ENCODE assay signal across 11 cellular contexts in the genomic region with DNA sequence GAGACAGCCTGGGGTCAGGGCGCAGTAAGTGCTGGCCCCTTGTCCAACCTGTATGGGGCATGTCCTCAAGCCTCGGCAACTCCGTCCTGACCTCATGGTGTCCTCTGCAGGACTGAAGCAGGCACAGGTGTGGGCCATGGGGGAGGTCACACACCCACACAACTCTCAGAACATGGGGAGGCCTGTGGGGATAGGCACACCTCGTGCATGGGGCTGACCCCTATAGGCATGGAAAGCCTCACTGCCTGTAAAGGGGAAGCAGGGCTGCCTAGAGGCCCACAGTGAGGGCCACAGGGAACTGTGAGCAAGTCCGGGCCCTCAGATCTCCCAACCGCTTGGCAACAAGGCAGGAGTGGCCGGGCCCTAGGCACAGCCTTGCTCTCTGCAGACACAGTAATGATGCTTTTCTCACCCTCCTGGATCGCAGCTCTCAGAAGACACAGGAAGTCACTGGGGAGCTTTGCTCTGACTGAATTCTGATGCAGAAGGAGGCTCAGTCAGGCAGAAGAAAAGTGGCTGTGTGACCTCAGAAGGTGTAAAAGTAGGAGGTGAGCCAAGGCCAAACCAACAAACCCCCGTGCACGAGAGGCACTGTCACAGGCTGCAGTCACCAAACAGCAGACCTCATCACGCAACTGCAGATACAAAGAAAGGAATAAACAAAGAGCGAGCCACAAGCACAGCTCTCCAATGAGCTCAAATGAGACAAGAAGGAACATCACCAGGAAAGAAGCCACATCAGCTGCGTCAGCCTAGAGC. TPM values are rescaled to one million over a fixed set of nuclear protein-coding genes. Genes with fewer than 3 reads are reported as not detected.
DNase-seq lines count a peak whose midpoint lies in the region; ATAC-seq and TF ChIP-seq lines count a peak whose summit lies in the region.
"Had no signal": no experiment of that assay in that cellular context is flagged by ENCODE, and none has a peak within 500 bp of the region (broad histone marks: within the 10 kb centered on the region; RNA-seq: fewer than 3 reads in every experiment).

No MANE protein-coding gene starts in this region.

- no peak for TF ChIP-seq CTCF in fibroblast of lung (conservative IDR thresholded peaks at IDR 0.05 in 1 of 2, IDR thresholded peaks at IDR 0.05 in 1 of 2; ENCODE audit: low read depth in 1 of 2, low read length in 2 of 2)
- TF ChIP-seq CTCF in upper lobe of right lung (IDR thresholded peaks at IDR 0.05) = no peak

- no peaks in the 10 kb centered on the region for H4K20me1 ChIP-seq in fibroblast of lung (ENCODE audit: control insufficient read depth, extremely low read depth, insufficient read depth, low read length)

- no peaks in the 10 kb centered on the region for H3K27me3 Mint-ChIP-seq in T-cell

- H3K36me3 ChIP-seq in fibroblast of lung (ENCODE audit: control insufficient read depth, insufficient read depth, low read length) (peaks cover 6% of the 10 kb centered on the region), upper lobe of right lung (peaks cover 4% of the 10 kb centered on the region)
- H3K36me3 ChIP-seq: adrenal gland had no signal

- H3K4me2 ChIP-seq in fibroblast of lung (ENCODE audit: extremely low read depth, insufficient read depth, low read length) = peak overlapping the region; percentile 29

- no peaks in the 10 kb centered on the region for H3K27me3 ChIP-seq in fibroblast of lung (ENCODE audit: control insufficient read depth, insufficient read depth, low read length)
- H3K27me3 ChIP-seq in upper lobe of right lung = no peaks in the 10 kb centered on the region
- H3K27me3 ChIP-seq: adrenal gland, upper lobe of left lung had no signal

- POLR2A ChIA-PET in T-cell (lab: Charles Lee) = no interaction called here

- H3K4me1 Mint-ChIP-seq in T-cell = peaks cover 61 to 71% (median 64%) of the 10 kb centered on the region in 3 donors

- H3K4me1 ChIP-seq in fibroblast of lung (ENCODE audit: control insufficient read depth, extremely low read depth, insufficient read depth, low read length) (peaks cover 3% of the 10 kb centered on the region), upper lobe of right lung (peaks cover 7% of the 10 kb centered on the region)

- H3K9me3 ChIP-seq in fibroblast of lung (ENCODE audit: control insufficient read depth, insufficient read depth, low read depth, low read length) (no peaks in the 10 kb centered on the region), upper lobe of right lung (no peaks in the 10 kb centered on the region)
- H3K9me3 ChIP-seq: adrenal gland, Caco-2, upper lobe of left lung had no signal

- H3K36me3 Mint-ChIP-seq in T-cell = peaks cover 8% of the 10 kb centered on the region

- DNase-seq in stimulated activated CD4-positive, alpha-beta T cell treated with anti-CD3 and anti-CD28 coated beads, Interleukin-15, amount 100 ng/mL, for 24 hours = peak; percentile 18
- DNase-seq in stimulated activated CD4-positive, alpha-beta T cell treated with anti-CD3 and anti-CD28 coated beads, Interleukin-2, amount 100 ng/mL, for 24 hours = no peak
- DNase-seq in T-cell (peak in 30 of 34 experiments; percentile 3 to 58 (median 28)), fibroblast of lung (ENCODE audit: low read depth in 2 of 2) (peak; percentile 4 to 57), upper lobe of right lung (peak; percentile 48), ecto neural progenitor cell (ENCODE audit: low spot score) (no peak), NCI-H748 (lab: John Stamatoyannopoulos, UW; ENCODE audit: unreplicated experiment) (no peak)
- DNase-seq: Caco-2, upper lobe of left lung had no signal

- intact Hi-C loops in upper lobe of right lung (cut with DNase I) = no loop called here

- peak overlapping the region; percentile 8 for H3K27ac ChIP-seq in fibroblast of lung (ENCODE audit: insufficient read depth, low read length)
- no peak overlapping the region for H3K27ac ChIP-seq in upper lobe of right lung
- H3K27ac ChIP-seq: adrenal gland, upper lobe of left lung had no signal

- no peaks in the 10 kb centered on the region for H3K9me3 Mint-ChIP-seq in T-cell

- no peak overlapping the region for H3K9ac ChIP-seq in fibroblast of lung (ENCODE audit: insufficient read depth, low read length)

- CTCF ChIA-PET in T-cell (lab: Charles Lee) = no interaction called here

- peaks cover 81% of the 10 kb centered on the region for H3K79me2 ChIP-seq in fibroblast of lung (ENCODE audit: control insufficient read depth, insufficient read depth, low read length)

- ATAC-seq in T-cell (replicated peaks in 1 of 4) (peak in 3 of 4 experiments; percentile 54 to 80 (median 60)), upper lobe of right lung (no peak), GM18519 (IDR thresholded peaks at IDR 0.05; ENCODE audit: low FRiP score, unreplicated experiment) (no peak)

- H3K4me3 Mint-ChIP-seq in T-cell = peak overlapping the region in 2 of 3 donors; percentile 6 to 39

- H3K27ac Mint-ChIP-seq in T-cell = peak overlapping the region; percentile 69 to 85

- H3K4me3 ChIP-seq in fibroblast of lung (replicated peaks in 1 of 4; ENCODE audit: control extremely low read depth in 1 of 4, insufficient read depth in 1 of 4, low read depth in 3 of 4, low read length in 4 of 4) = no peak overlapping the region
- H3K4me3 ChIP-seq in upper lobe of right lung = no peak overlapping the region
- H3K4me3 ChIP-seq: adrenal gland, upper lobe of left lung had no signal

- no peak overlapping the region for H2AFZ ChIP-seq in fibroblast of lung (ENCODE audit: low read length)

RNA-seq across cellular contexts. Expression of a gene that starts 5.4 kb away (rescaled TPM):
- total RNA-seq in T-cell (1 to 10 TPM; 7.5 to 9.6 (median 8.3) TPM), fibroblast of lung (7.7 and 11.1 TPM in 2 replicates), upper lobe of right lung (9.6 TPM)
- polyA plus RNA-seq in fibroblast of lung = 16.4 and 18.5 TPM in 2 replicates
- polyA plus RNA-seq in fibroblast of lung (2012) = 6.2 and 7.9 TPM in 2 replicates
- 36.6 and 64.1 TPM in 2 replicates for polyA minus RNA-seq in fibroblast of lung (ENCODE audit: low replicate concordance)

Comparison
In these comparisons a context has a peak if more than half of its experiments do, and no peak if none do; other contexts are left out.
1. DNase-seq: peak in stimulated activated CD4-positive, alpha-beta T cell treated with anti-CD3 and anti-CD28 coated beads, Interleukin-15, amount 100 ng/mL, for 24 hours (single experiment), T-cell (30 of 34), fibroblast of lung (2 of 2) and upper lobe of right lung (single experiment); none in stimulated activated CD4-positive, alpha-beta T cell treated with anti-CD3 and anti-CD28 coated beads, Interleukin-2, amount 100 ng/mL, for 24 hours (0 of 2), ecto neural progenitor cell (single experiment) and NCI-H748 (single experiment).
2. ATAC-seq: peak in T-cell (3 of 4); none in upper lobe of right lung (single experiment) and GM18519 (single experiment).